Comparison of ENCODE assay signal across 8 cellular contexts in the genomic region with DNA sequence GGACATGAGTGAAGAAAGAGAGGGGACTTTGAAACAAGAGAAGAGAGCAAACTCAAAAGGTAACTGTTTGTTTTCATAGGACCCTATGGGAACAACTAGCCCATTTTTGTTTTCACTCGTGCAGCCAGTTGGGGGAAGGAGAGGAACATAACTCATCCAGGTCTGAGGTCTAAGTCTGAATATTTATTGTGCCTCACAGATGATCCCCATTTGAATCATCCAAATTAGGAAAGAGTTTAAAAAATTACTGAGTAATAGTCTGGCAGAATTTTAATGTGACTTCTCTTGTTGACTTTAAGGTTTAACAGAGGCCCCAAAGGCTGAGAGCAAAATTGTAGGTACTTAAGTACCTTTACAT. TPM values are rescaled to one million over a fixed set of nuclear protein-coding genes. Genes with fewer than 3 reads are reported as not detected.
DNase-seq lines count a peak whose midpoint lies in the region; ATAC-seq and TF ChIP-seq lines count a peak whose summit lies in the region.

No MANE protein-coding gene starts in this region.

- no peaks in the 10 kb centered on the region for H3K27me3 Mint-ChIP-seq in MCF 10A (ENCODE audit: insufficient read depth, unreplicated experiment)
- peaks cover 16% of the 10 kb centered on the region for H3K27me3 Mint-ChIP-seq in activated T-helper 1 cell treated with anti-CD3 and anti-CD28 coated beads, Interleukin-12 subunit alpha, Interleukin-12 subunit beta, Interleukin-2, Interleukin-4 antibody, amounts not matched to agents 30 ng/mL and 10 ng/mL and 1 ng/mL, durations not matched to agents 14 hours and 24 hours and 36 hours (ENCODE audit: insufficient read depth)

- no TSS peak for BruUV-seq in MCF 10A (replicated peaks; lab: Mats Ljungman, UMichigan)

- H3K36me3 Mint-ChIP-seq in MCF 10A (ENCODE audit: insufficient read depth, unreplicated experiment), result no peaks in the 10 kb centered on the region
- no peaks in the 10 kb centered on the region for H3K36me3 Mint-ChIP-seq in activated T-helper 1 cell treated with anti-CD3 and anti-CD28 coated beads, Interleukin-12 subunit alpha, Interleukin-12 subunit beta, Interleukin-2, Interleukin-4 antibody, amounts not matched to agents 30 ng/mL and 10 ng/mL and 1 ng/mL, durations not matched to agents 14 hours and 24 hours and 36 hours (ENCODE audit: low read depth)

- CTCF ChIA-PET in MCF 10A (lab: Yijun Ruan, JAX), result interaction anchor here (0.6 to 1.1 kb wide), 4 partner anchors 10 to 649 kb away, joined by 3 to 5 read pairs (median 3); no protein-coding TSS in a partner anchor

- ATAC-seq in lower lobe of right lung (peak; percentile 7 to 24), upper lobe of right lung (no peak)

- no peaks in the 10 kb centered on the region for H3K9me3 ChIP-seq in breast epithelium
- H3K9me3 ChIP-seq in lower lobe of right lung, result no peaks in the 10 kb centered on the region
- H3K9me3 ChIP-seq in upper lobe of right lung, result no peaks in the 10 kb centered on the region

- peak overlapping the region in 1 of 2 donors; percentile 43 for H3K27ac ChIP-seq in breast epithelium
- H3K27ac ChIP-seq in lower lobe of right lung, result peak overlapping the region; percentile 82
- H3K27ac ChIP-seq in upper lobe of right lung, result peak overlapping the region; percentile 65

- intact Hi-C loops in MCF 10A (cut with micrococcal nuclease) (no loop called here), breast epithelium (cut with DNase I; ENCODE audit: low total_unique reads) (no loop called here), lower lobe of right lung (cut with DNase I) (no loop called here), upper lobe of right lung (cut with DNase I) (no loop called here)
- intact Hi-C loops in activated T-helper 1 cell treated with anti-CD3 and anti-CD28 coated beads, Interleukin-12 subunit alpha, Interleukin-12 subunit beta, Interleukin-2, Interleukin-4 antibody, amounts not matched to agents 30 ng/mL and 10 ng/mL and 1 ng/mL, durations not matched to agents 14 hours and 24 hours and 36 hours (cut with micrococcal nuclease), result loop anchor here (1.0 to 10.0 kb wide), 7 partner anchors 8 to 905 kb away; partner anchors contain the start of genes CSDE1, SIKE1 and TRIM33

- POLR2A ChIA-PET in MCF 10A (lab: Yijun Ruan, JAX), result interaction anchor here (0.6 to 1.0 kb wide), 3 partner anchors 8 to 106 kb away, joined by 3 to 4 read pairs (median 4); partner anchors contain the start of gene TSPAN2

- no peaks in the 10 kb centered on the region for H3K9me3 Mint-ChIP-seq in MCF 10A (ENCODE audit: unreplicated experiment)
- H3K9me3 Mint-ChIP-seq in activated T-helper 1 cell treated with anti-CD3 and anti-CD28 coated beads, Interleukin-12 subunit alpha, Interleukin-12 subunit beta, Interleukin-2, Interleukin-4 antibody, amounts not matched to agents 30 ng/mL and 10 ng/mL and 1 ng/mL, durations not matched to agents 14 hours and 24 hours and 36 hours, result no peaks in the 10 kb centered on the region

- H3K27me3 ChIP-seq in breast epithelium, result peaks cover 0 to 5% of the 10 kb centered on the region in 2 donors
- no peaks in the 10 kb centered on the region for H3K27me3 ChIP-seq in lower lobe of right lung (ENCODE audit: low read depth)
- no peaks in the 10 kb centered on the region for H3K27me3 ChIP-seq in upper lobe of right lung

- DNase-seq in MCF 10A (ENCODE audit: unreplicated experiment) (no peak), breast epithelium (ENCODE audit: low spot score in 2 of 2) (no peak), lower lobe of right lung (no peak), upper lobe of right lung (no peak), GF-D8 (lab: John Stamatoyannopoulos, UW) (no peak), germinal center (ENCODE audit: low spot score) (no peak), HUDEP-2 (lab: John Stamatoyannopoulos, UW; ENCODE audit: unreplicated experiment in 76 of 76) (no peak)
- no peak for DNase-seq in activated T-helper 1 cell treated with anti-CD3 and anti-CD28 coated beads, Interleukin-12 subunit alpha, Interleukin-12 subunit beta, Interleukin-2, Interleukin-4 antibody, amounts not matched to agents 30 ng/mL and 10 ng/mL and 1 ng/mL, durations not matched to agents 14 hours and 24 hours and 36 hours (ENCODE audit: low spot score)

- H3K4me3 ChIP-seq in breast epithelium (no peak overlapping the region), lower lobe of right lung (peak overlapping the region; percentile 46), upper lobe of right lung (no peak overlapping the region)

- no peaks in the 10 kb centered on the region for H3K4me1 ChIP-seq in breast epithelium
- H3K4me1 ChIP-seq in lower lobe of right lung, result no peaks in the 10 kb centered on the region
- no peaks in the 10 kb centered on the region for H3K4me1 ChIP-seq in upper lobe of right lung

- H3K36me3 ChIP-seq in breast epithelium (no peaks in the 10 kb centered on the region), lower lobe of right lung (no peaks in the 10 kb centered on the region), upper lobe of right lung (no peaks in the 10 kb centered on the region)

- H3K4me3 Mint-ChIP-seq in MCF 10A (ENCODE audit: unreplicated experiment), result peak overlapping the region; percentile 68
- H3K4me3 Mint-ChIP-seq in activated T-helper 1 cell treated with anti-CD3 and anti-CD28 coated beads, Interleukin-12 subunit alpha, Interleukin-12 subunit beta, Interleukin-2, Interleukin-4 antibody, amounts not matched to agents 30 ng/mL and 10 ng/mL and 1 ng/mL, durations not matched to agents 14 hours and 24 hours and 36 hours, result peak overlapping the region; percentile 89

- TF ChIP-seq CTCF in MCF 10A (IDR thresholded peaks at IDR 0.05; ENCODE audit: unreplicated experiment), result no peak
- TF ChIP-seq CTCF in breast epithelium (IDR thresholded peaks at IDR 0.05), result no peak
- TF ChIP-seq CTCF in lower lobe of right lung (IDR thresholded peaks at IDR 0.05), result no peak
- TF ChIP-seq CTCF in upper lobe of right lung (IDR thresholded peaks at IDR 0.05), result no peak

- H3K27ac Mint-ChIP-seq in MCF 10A (ENCODE audit: low read depth, unreplicated experiment), result peak overlapping the region; percentile 90
- H3K27ac Mint-ChIP-seq in activated T-helper 1 cell treated with anti-CD3 and anti-CD28 coated beads, Interleukin-12 subunit alpha, Interleukin-12 subunit beta, Interleukin-2, Interleukin-4 antibody, amounts not matched to agents 30 ng/mL and 10 ng/mL and 1 ng/mL, durations not matched to agents 14 hours and 24 hours and 36 hours, result peak overlapping the region; percentile 98

- H3K4me1 Mint-ChIP-seq in MCF 10A (ENCODE audit: insufficient read depth, unreplicated experiment), result peaks cover 11% of the 10 kb centered on the region
- peaks cover 30% of the 10 kb centered on the region for H3K4me1 Mint-ChIP-seq in activated T-helper 1 cell treated with anti-CD3 and anti-CD28 coated beads, Interleukin-12 subunit alpha, Interleukin-12 subunit beta, Interleukin-2, Interleukin-4 antibody, amounts not matched to agents 30 ng/mL and 10 ng/mL and 1 ng/mL, durations not matched to agents 14 hours and 24 hours and 36 hours (ENCODE audit: low read depth)

- no peak for TF ChIP-seq POLR2A in breast epithelium (IDR thresholded peaks at IDR 0.05)

RNA-seq across cellular contexts. Expression of gene TSPAN2, which starts 10.4 kb away (rescaled TPM):
- total RNA-seq in MCF 10A (2022) (0.42 TPM in 1 of 2 replicates, not detected in the other), breast epithelium (1 to 10 TPM; 2.6 to 9.7 (median 3.7) TPM), lower lobe of right lung (4.3 TPM), upper lobe of right lung (6.1 TPM)
- total RNA-seq in activated T-helper 1 cell treated with anti-CD3 and anti-CD28 coated beads, Interleukin-12 subunit alpha, Interleukin-12 subunit beta, Interleukin-2, Interleukin-4 antibody, amounts not matched to agents 30 ng/mL and 10 ng/mL and 1 ng/mL, durations not matched to agents 14 hours and 24 hours and 36 hours, result 0.34 and 0.44 TPM in 2 replicates
